In the genomic region with DNA sequence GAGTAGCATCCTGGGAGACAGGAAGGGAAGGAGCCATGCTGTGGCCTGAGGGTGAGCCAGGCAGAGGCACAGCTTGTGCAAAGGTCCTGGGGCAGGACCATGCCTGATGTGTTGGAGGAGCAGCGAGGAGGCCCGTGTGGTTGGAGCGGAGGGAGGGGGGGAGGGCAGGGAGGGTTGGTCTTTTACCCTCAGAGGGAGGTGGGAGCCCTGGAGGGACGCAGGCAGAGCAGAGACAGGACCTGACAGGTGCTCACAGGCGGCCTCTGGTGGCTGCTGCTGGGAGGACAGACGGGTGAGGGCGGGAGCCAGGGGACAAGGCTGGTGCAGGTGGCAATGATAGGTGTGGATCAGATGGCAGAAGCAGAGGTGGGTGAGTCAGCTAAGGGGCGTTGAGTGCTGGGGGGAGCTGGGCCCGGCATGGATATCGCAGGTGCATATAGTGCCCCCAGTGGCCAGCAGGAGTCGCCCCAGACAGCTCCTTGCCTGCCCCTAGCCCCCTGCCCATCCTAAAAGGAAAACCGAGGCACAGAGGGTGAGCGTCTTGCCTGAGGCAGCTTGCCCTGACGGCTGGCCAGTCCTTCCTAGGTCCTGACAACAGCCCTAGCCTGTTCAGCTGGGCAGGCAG, we compare ENCODE assay signal across 8 cellular contexts. TPM values are rescaled to one million over a fixed set of nuclear protein-coding genes. Genes with fewer than 3 reads are reported as not detected.
DNase-seq lines count a peak whose midpoint lies in the region; ATAC-seq and TF ChIP-seq lines count a peak whose summit lies in the region.

No MANE protein-coding gene starts in this region.

- no peak overlapping the region for H3K4me3 Mint-ChIP-seq in CD4-positive, CD25-positive, alpha-beta regulatory T cell

- DNase-seq in CD4-positive, CD25-positive, alpha-beta regulatory T cell: peak; percentile 49 to 58 (median 49)
- peak; percentile 93 for DNase-seq in HuH-7.5 (ENCODE audit: low spot score)
- DNase-seq in T-helper 2 cell: peak; percentile 42 to 81 (median 62)
- peak in 1 of 2 donors; percentile 74 for DNase-seq in ascending aorta (ENCODE audit: low spot score in 2 of 2)
- peak; percentile 83 for DNase-seq in islet precursor cell
- DNase-seq in stimulated activated CD4-positive, alpha-beta T cell treated with anti-CD3 and anti-CD28 coated beads, TNF-alpha, amount 100 ng/mL, for 24 hours (ENCODE audit: low read depth in 3 of 3): peak; percentile 49 to 78 (median 57)
- DNase-seq in OCI-M2 (lab: John Stamatoyannopoulos, UW; ENCODE audit: unreplicated experiment): no peak
- DNase-seq in epidermal melanocyte (ENCODE audit: insufficient read length, low spot score): no peak

- H3K36me3 Mint-ChIP-seq in CD4-positive, CD25-positive, alpha-beta regulatory T cell: no peaks in the 10 kb centered on the region

- intact Hi-C loops in ascending aorta (cut with DNase I): loop anchor here (1.0 kb wide), 1 partner anchor 50 kb away; no protein-coding TSS in a partner anchor

- no peaks in the 10 kb centered on the region for H3K9me3 Mint-ChIP-seq in CD4-positive, CD25-positive, alpha-beta regulatory T cell

- ATAC-seq in CD4-positive, CD25-positive, alpha-beta regulatory T cell (ENCODE audit: low read depth in 2 of 2): peak; percentile 85

- no peaks in the 10 kb centered on the region for H3K36me3 ChIP-seq in CD4-positive, CD25-positive, alpha-beta regulatory T cell (ENCODE audit: control insufficient read depth, insufficient read depth, low read length)
- H3K36me3 ChIP-seq in ascending aorta: peaks cover 13 to 21% of the 10 kb centered on the region in 2 donors

- no peaks in the 10 kb centered on the region for H3K9me3 ChIP-seq in CD4-positive, CD25-positive, alpha-beta regulatory T cell (ENCODE audit: control insufficient read depth in 2 of 2, low read length in 2 of 2)
- no peaks in the 10 kb centered on the region for H3K9me3 ChIP-seq in ascending aorta

- TF ChIP-seq CTCF in ascending aorta (IDR thresholded peaks at IDR 0.05): peak; percentile 51 to 82 (median 80)

- H3K27ac ChIP-seq in CD4-positive, CD25-positive, alpha-beta regulatory T cell (ENCODE audit: insufficient read depth, low read length, poor library complexity, severe bottlenecking): no peak overlapping the region
- no peak overlapping the region for H3K27ac ChIP-seq in ascending aorta

- H3K4me1 ChIP-seq in CD4-positive, CD25-positive, alpha-beta regulatory T cell (ENCODE audit: control insufficient read depth, insufficient read depth, low read length, poor library complexity, severe bottlenecking): no peaks in the 10 kb centered on the region
- H3K4me1 ChIP-seq in ascending aorta: no peaks in the 10 kb centered on the region

- no peak overlapping the region for H3K27ac Mint-ChIP-seq in CD4-positive, CD25-positive, alpha-beta regulatory T cell

- no peak overlapping the region for H3K4me3 ChIP-seq in CD4-positive, CD25-positive, alpha-beta regulatory T cell (ENCODE audit: low read depth, low read length)
- no peak overlapping the region for H3K4me3 ChIP-seq in ascending aorta

- H3K4me1 Mint-ChIP-seq in CD4-positive, CD25-positive, alpha-beta regulatory T cell: peaks cover 0 to 8% (median 5%) of the 10 kb centered on the region in 4 donors

- H3K27me3 ChIP-seq in CD4-positive, CD25-positive, alpha-beta regulatory T cell (ENCODE audit: control insufficient read depth, insufficient read depth, low read length): no peaks in the 10 kb centered on the region
- H3K27me3 ChIP-seq in ascending aorta: no peaks in the 10 kb centered on the region

- H3K27me3 Mint-ChIP-seq in CD4-positive, CD25-positive, alpha-beta regulatory T cell: no peaks in the 10 kb centered on the region

RNA-seq across cellular contexts. Expression of a gene that starts 9.8 kb away (rescaled TPM):
- total RNA-seq in CD4-positive, CD25-positive, alpha-beta regulatory T cell: 43.0 TPM
- 1 to 10 TPM; 4.1 to 8.0 (median 6.2) TPM for polyA plus RNA-seq in CD4-positive, CD25-positive, alpha-beta regulatory T cell
- 7.1 TPM for total RNA-seq in ascending aorta

RNA-seq across cellular contexts. Expression of a gene that starts 31.9 kb away (rescaled TPM):
- total RNA-seq in CD4-positive, CD25-positive, alpha-beta regulatory T cell: 0.81 TPM
- under 1 TPM in 3 of 4 donors, not detected in 1; 0.21 to 0.44 (median 0.23) TPM for polyA plus RNA-seq in CD4-positive, CD25-positive, alpha-beta regulatory T cell
- 178 TPM for total RNA-seq in ascending aorta

RNA-seq across cellular contexts. Expression of a gene that starts 52.6 kb away (rescaled TPM):
- 159 TPM for total RNA-seq in CD4-positive, CD25-positive, alpha-beta regulatory T cell
- 100 to 1,000 TPM; 706 to 902 (median 799) TPM for polyA plus RNA-seq in CD4-positive, CD25-positive, alpha-beta regulatory T cell
- 4.9 TPM for total RNA-seq in ascending aorta

RNA-seq across cellular contexts. Expression of a gene that starts 59.7 kb away (rescaled TPM):
- 48.0 TPM for total RNA-seq in CD4-positive, CD25-positive, alpha-beta regulatory T cell
- 10 to 100 TPM; 13.3 to 30.8 (median 20.4) TPM for polyA plus RNA-seq in CD4-positive, CD25-positive, alpha-beta regulatory T cell
- total RNA-seq in ascending aorta: 118 TPM

Comparison
In these comparisons a context has a peak if more than half of its experiments do, and no peak if none do; other contexts are left out.
1. DNase-seq: peak in CD4-positive, CD25-positive, alpha-beta regulatory T cell (3 of 3), HuH-7.5 (single experiment), T-helper 2 cell (5 of 5), islet precursor cell (single experiment) and stimulated activated CD4-positive, alpha-beta T cell treated with anti-CD3 and anti-CD28 coated beads, TNF-alpha, amount 100 ng/mL, for 24 hours (3 of 3); none in OCI-M2 (single experiment) and epidermal melanocyte (single experiment).
2. RNA of a gene that starts 31.9 kb away (total RNA-seq): 178 TPM in ascending aorta (single experiment); 0.81 TPM in CD4-positive, CD25-positive, alpha-beta regulatory T cell (single experiment); every median in the first group is over 10 times any median in the second.
3. RNA of a gene that starts 52.6 kb away (total RNA-seq): 159 TPM in CD4-positive, CD25-positive, alpha-beta regulatory T cell (single experiment); 4.9 TPM in ascending aorta (single experiment); every median in the first group is over 10 times any median in the second.